1 cellular context compared by ENCODE assay signal in genomic region chr19:17739121-17739875, GRCh38.
TF ChIP-seq lines count a peak whose summit lies in the region.

No MANE protein-coding gene starts in this region.

TF ChIP-seq in K562, 482 proteins besides CTCF, POLR2A, EP300 and RAD21 (continued from another document and continues in another):
- no peak for TF ChIP-seq KDM2B (CRISPR knock-in tag; IDR thresholded peaks at IDR 0.05)
- TF ChIP-seq TAF1 (IDR thresholded peaks at IDR 0.05; ENCODE audit: control insufficient read depth, extremely low read depth, insufficient read depth, low read length, severe bottlenecking): no peak
- no peak for TF ChIP-seq MBD2 (IDR thresholded peaks at IDR 0.05; ENCODE audit: borderline replicate concordance, low read depth)
- TF ChIP-seq ZNF707 (CRISPR knock-in tag; conservative IDR thresholded peaks at IDR 0.05): no peak
- TF ChIP-seq, protein P1, sequence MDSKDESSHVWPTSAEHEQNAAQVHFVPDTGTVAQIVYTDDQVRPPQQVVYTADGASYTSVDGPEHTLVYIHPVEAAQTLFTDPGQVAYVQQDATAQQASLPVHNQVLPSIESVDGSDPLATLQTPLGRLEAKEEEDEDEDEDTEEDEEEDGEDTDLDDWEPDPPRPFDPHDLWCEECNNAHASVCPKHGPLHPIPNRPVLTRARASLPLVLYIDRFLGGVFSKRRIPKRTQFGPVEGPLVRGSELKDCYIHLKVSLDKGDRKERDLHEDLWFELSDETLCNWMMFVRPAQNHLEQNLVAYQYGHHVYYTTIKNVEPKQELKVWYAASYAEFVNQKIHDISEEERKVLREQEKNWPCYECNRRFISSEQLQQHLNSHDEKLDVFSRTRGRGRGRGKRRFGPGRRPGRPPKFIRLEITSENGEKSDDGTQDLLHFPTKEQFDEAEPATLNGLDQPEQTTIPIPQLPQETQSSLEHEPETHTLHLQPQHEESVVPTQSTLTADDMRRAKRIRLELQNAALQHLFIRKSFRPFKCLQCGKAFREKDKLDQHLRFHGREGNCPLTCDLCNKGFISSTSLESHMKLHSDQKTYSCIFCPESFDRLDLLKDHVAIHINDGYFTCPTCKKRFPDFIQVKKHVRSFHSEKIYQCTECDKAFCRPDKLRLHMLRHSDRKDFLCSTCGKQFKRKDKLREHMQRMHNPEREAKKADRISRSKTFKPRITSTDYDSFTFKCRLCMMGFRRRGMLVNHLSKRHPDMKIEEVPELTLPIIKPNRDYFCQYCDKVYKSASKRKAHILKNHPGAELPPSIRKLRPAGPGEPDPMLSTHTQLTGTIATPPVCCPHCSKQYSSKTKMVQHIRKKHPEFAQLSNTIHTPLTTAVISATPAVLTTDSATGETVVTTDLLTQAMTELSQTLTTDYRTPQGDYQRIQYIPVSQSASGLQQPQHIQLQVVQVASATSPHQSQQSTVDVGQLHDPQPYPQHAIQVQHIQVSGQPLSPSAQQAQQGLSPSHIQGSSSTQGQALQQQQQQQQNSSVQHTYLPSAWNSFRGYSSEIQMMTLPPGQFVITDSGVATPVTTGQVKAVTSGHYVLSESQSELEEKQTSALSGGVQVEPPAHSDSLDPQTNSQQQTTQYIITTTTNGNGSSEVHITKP (IDR thresholded peaks at IDR 0.05; ENCODE audit: partially characterized antibody): peak; percentile 21
- 0 out of 2 replicates have a peak, but pooled peaks have one; percentile 28 for TF ChIP-seq KLF16 (IDR thresholded peaks at IDR 0.05)
- TF ChIP-seq GATA2 (CRISPR knock-in tag; IDR thresholded peaks at IDR 0.05): no peak
- TF ChIP-seq POU5F1 (IDR thresholded peaks at IDR 0.05; ENCODE audit: borderline replicate concordance, low read depth, low read length, partially characterized antibody): no peak
- TF ChIP-seq CREBBP (IDR thresholded peaks at IDR 0.05; ENCODE audit: low read depth, low read length): no peak
- TF ChIP-seq U2AF1 (optimal IDR thresholded peaks at IDR 0.05; ENCODE audit: low read depth, low read length): no peak
- TF ChIP-seq, protein P2, sequence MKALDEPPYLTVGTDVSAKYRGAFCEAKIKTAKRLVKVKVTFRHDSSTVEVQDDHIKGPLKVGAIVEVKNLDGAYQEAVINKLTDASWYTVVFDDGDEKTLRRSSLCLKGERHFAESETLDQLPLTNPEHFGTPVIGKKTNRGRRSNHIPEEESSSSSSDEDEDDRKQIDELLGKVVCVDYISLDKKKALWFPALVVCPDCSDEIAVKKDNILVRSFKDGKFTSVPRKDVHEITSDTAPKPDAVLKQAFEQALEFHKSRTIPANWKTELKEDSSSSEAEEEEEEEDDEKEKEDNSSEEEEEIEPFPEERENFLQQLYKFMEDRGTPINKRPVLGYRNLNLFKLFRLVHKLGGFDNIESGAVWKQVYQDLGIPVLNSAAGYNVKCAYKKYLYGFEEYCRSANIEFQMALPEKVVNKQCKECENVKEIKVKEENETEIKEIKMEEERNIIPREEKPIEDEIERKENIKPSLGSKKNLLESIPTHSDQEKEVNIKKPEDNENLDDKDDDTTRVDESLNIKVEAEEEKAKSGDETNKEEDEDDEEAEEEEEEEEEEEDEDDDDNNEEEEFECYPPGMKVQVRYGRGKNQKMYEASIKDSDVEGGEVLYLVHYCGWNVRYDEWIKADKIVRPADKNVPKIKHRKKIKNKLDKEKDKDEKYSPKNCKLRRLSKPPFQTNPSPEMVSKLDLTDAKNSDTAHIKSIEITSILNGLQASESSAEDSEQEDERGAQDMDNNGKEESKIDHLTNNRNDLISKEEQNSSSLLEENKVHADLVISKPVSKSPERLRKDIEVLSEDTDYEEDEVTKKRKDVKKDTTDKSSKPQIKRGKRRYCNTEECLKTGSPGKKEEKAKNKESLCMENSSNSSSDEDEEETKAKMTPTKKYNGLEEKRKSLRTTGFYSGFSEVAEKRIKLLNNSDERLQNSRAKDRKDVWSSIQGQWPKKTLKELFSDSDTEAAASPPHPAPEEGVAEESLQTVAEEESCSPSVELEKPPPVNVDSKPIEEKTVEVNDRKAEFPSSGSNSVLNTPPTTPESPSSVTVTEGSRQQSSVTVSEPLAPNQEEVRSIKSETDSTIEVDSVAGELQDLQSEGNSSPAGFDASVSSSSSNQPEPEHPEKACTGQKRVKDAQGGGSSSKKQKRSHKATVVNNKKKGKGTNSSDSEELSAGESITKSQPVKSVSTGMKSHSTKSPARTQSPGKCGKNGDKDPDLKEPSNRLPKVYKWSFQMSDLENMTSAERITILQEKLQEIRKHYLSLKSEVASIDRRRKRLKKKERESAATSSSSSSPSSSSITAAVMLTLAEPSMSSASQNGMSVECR (CRISPR knock-in tag; IDR thresholded peaks at IDR 0.05): no peak
- no peak for TF ChIP-seq PHF20 (IDR thresholded peaks at IDR 0.05; ENCODE audit: partially characterized antibody)
- no peak for TF ChIP-seq HDGF (IDR thresholded peaks at IDR 0.05)
- TF ChIP-seq C11orf30 (IDR thresholded peaks at IDR 0.05; ENCODE audit: low read depth): no peak
- TF ChIP-seq SREBF2 (CRISPR knock-in tag; IDR thresholded peaks at IDR 0.05): no peak
- TF ChIP-seq XRCC3 (IDR thresholded peaks at IDR 0.05): no peak
- no peak for TF ChIP-seq E2F1 (CRISPR knock-in tag; IDR thresholded peaks at IDR 0.05)
- TF ChIP-seq, protein P3, sequence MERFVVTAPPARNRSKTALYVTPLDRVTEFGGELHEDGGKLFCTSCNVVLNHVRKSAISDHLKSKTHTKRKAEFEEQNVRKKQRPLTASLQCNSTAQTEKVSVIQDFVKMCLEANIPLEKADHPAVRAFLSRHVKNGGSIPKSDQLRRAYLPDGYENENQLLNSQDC (CRISPR knock-in tag; IDR thresholded peaks at IDR 0.05): no peak
- TF ChIP-seq TCF3 (CRISPR knock-in tag; IDR thresholded peaks at IDR 0.05): 0 out of 2 replicates have a peak, but pooled peaks have one; percentile 12
- no peak for TF ChIP-seq ZNF785 (CRISPR knock-in tag; IDR thresholded peaks at IDR 0.05)
- no peak for TF ChIP-seq CEBPB (tag; IDR thresholded peaks at IDR 0.05)
- no peak for TF ChIP-seq ZNF431 (CRISPR knock-in tag; IDR thresholded peaks at IDR 0.05)
- TF ChIP-seq PHB2 (IDR thresholded peaks at IDR 0.05; ENCODE audit: low read depth): no peak
- no peak for TF ChIP-seq HNRNPUL1 (IDR thresholded peaks at IDR 0.05; ENCODE audit: low read length)
- 0 out of 2 replicates have a peak, but pooled peaks have one; percentile 20 for TF ChIP-seq MYC (IDR thresholded peaks at IDR 0.05; ENCODE audit: low read depth, low read length)
- TF ChIP-seq MYC (CRISPR knock-in tag; IDR thresholded peaks at IDR 0.05; ENCODE audit: borderline replicate concordance, low read depth): no peak
- TF ChIP-seq DIDO1 (tag; IDR thresholded peaks at IDR 0.05; ENCODE audit: low read depth): no peak
- TF ChIP-seq RBM39 (optimal IDR thresholded peaks at IDR 0.05; ENCODE audit: low read depth, low read length): no peak
- no peak; the same call in 1 of the 2 replicates for TF ChIP-seq ARID1B (IDR thresholded peaks at IDR 0.05)
- no peak for TF ChIP-seq GABPA (tag; conservative IDR thresholded peaks at IDR 0.05; ENCODE audit: low read depth)
- TF ChIP-seq KLF6 (CRISPR knock-in tag; IDR thresholded peaks at IDR 0.05; ENCODE audit: borderline replicate concordance): no peak
- TF ChIP-seq ZNF212 (CRISPR knock-in tag; IDR thresholded peaks at IDR 0.05): no peak
- no peak for TF ChIP-seq NR3C1 (CRISPR knock-in tag; IDR thresholded peaks at IDR 0.05)
- TF ChIP-seq E2F8 (IDR thresholded peaks at IDR 0.05; ENCODE audit: low read depth, partially characterized antibody): no peak
- TF ChIP-seq, protein P4, sequence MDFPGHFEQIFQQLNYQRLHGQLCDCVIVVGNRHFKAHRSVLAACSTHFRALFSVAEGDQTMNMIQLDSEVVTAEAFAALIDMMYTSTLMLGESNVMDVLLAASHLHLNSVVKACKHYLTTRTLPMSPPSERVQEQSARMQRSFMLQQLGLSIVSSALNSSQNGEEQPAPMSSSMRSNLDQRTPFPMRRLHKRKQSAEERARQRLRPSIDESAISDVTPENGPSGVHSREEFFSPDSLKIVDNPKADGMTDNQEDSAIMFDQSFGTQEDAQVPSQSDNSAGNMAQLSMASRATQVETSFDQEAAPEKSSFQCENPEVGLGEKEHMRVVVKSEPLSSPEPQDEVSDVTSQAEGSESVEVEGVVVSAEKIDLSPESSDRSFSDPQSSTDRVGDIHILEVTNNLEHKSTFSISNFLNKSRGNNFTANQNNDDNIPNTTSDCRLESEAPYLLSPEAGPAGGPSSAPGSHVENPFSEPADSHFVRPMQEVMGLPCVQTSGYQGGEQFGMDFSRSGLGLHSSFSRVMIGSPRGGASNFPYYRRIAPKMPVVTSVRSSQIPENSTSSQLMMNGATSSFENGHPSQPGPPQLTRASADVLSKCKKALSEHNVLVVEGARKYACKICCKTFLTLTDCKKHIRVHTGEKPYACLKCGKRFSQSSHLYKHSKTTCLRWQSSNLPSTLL (IDR thresholded peaks at IDR 0.05): no peak
- TF ChIP-seq ATF1 (CRISPR knock-in tag; IDR thresholded peaks at IDR 0.05): no peak
- TF ChIP-seq ATF1 (tag; IDR thresholded peaks at IDR 0.05): no peak
- TF ChIP-seq, protein P5, sequence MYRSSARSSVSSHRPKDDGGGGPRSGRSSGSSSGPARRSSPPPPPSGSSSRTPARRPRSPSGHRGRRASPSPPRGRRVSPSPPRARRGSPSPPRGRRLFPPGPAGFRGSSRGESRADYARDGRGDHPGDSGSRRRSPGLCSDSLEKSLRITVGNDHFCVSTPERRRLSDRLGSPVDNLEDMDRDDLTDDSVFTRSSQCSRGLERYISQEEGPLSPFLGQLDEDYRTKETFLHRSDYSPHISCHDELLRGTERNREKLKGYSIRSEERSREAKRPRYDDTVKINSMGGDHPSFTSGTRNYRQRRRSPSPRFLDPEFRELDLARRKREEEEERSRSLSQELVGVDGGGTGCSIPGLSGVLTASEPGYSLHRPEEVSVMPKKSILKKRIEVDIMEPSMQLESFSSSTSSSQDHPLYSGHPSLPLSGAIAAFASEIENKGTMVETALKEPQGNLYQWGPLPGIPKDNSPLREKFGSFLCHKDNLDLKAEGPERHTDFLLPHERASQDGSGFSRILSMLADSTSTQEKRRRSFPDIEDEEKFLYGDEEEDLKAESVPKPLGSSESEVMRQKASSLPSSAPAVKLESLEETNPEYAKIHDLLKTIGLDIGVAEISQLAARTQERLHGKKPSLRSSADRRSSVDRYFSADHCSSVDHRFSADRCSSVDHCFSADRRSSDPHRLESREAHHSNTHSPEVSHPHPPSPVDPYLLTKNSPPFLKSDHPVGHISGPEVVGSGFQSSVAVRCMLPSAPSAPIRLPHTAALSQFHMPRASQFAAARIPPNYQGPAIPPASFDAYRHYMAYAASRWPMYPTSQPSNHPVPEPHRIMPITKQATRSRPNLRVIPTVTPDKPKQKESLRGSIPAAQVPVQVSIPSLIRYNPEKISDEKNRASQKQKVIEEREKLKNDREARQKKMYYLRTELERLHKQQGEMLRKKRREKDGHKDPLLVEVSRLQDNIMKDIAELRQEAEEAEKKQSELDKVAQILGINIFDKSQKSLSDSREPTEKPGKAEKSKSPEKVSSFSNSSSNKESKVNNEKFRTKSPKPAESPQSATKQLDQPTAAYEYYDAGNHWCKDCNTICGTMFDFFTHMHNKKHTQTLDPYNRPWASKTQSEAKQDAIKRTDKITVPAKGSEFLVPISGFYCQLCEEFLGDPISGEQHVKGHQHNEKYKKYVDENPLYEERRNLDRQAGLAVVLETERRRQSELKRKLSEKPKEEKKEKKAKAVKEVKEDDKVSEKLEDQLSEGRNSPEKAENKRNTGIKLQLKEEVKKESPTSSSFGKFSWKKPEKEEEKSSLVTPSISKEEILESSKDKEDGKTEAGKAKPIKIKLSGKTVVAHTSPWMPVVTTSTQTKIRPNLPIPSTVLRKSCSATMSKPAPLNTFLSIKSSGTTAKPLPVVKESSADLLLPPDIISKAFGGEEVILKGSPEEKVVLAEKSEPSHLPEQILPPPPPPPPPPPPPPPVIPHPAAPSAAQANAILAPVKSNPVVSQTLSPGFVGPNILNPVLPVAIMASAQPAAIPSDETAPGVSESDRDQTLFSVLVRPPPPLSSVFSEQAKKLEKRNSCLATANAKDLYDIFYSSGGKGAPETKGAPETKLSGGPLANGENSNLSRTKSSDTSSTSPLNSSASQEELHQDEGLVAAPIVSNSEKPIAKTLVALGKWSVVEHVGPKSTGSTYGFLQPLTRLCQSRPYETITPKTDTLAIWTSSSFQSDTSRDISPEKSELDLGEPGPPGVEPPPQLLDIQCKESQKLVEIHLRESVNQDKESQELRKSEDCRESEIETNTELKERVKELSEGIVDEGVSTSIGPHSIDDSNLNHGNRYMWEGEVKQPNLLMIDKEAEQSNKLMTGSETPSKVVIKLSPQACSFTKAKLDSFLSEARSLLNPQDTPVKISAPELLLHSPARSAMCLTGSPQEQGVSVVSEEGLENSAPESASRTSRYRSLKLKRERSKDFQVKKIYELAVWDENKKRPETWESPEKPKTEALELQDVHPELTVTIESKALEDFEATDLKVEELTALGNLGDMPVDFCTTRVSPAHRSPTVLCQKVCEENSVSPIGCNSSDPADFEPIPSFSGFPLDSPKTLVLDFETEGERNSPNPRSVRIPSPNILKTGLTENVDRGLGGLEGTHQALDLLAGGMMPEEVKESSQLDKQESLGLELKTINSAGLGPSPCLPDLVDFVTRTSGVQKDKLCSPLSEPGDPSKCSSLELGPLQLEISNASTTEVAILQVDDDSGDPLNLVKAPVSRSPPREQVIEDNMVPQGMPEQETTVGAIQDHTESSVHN (IDR thresholded peaks at IDR 0.05; ENCODE audit: borderline replicate concordance in 1 of 2, low read depth in 1 of 2): no peak
- no peak for TF ChIP-seq TBP (optimal IDR thresholded peaks at IDR 0.05; ENCODE audit: low read depth, low read length)
